In the genomic region with DNA sequence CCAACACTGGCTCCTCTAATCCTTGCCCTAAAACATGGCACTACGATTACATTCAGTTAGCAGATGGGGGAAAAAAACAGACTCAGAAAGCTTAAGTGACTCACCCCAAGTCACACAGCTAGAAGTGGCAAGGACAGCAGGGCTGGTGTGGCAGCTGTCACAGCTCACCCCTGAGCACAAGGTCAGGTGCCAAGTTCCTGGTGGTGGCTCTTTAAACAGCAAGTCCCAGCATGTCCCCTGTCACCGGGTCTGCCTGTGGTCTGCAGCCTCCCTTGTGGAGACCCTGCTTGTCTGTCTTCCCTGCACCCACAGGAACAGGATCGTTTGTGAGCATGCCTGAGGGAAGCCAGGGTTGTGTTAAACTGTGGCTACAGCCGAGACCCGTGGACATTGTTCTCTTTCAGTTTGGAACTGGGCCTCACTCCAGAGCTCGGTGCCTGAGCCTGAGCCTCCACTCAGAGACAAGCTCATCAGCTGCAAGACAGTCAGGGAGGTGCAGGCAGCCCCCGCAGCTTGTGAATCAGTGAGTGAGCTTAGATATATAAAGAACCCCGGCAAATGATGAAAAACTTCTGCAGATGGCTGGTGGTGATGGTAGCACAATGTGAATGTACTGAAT, we compare ENCODE assay signal across 18 cellular contexts.
DNase-seq lines count a peak whose midpoint lies in the region; ATAC-seq and TF ChIP-seq lines count a peak whose summit lies in the region.
"Had no signal": no experiment of that assay in that cellular context is flagged by ENCODE, and none has a peak within 500 bp of the region (broad histone marks: within the 10 kb centered on the region; RNA-seq: fewer than 3 reads in every experiment).

No MANE protein-coding gene starts in this region.

- no peak overlapping the region for H2BK5ac ChIP-seq in neuronal stem cell (ENCODE audit: low read length)

- H2BK15ac ChIP-seq in neuronal stem cell (ENCODE audit: low read length) = no peak overlapping the region

- no peaks in the 10 kb centered on the region for H3K36me3 ChIP-seq in neuronal stem cell (replicated peaks in 1 of 2; ENCODE audit: control insufficient read depth in 2 of 2, insufficient read depth in 2 of 2, low read length in 2 of 2)
- H3K36me3 ChIP-seq: ascending aorta, upper lobe of left lung had no signal

- no peak overlapping the region for H4K91ac ChIP-seq in neuronal stem cell (ENCODE audit: low read depth, low read length, poor library complexity)

- H2AK5ac ChIP-seq in neuronal stem cell (ENCODE audit: low read depth, low read length) = no peak overlapping the region

- H4K8ac ChIP-seq in neuronal stem cell (ENCODE audit: low read depth, low read length) = no peak overlapping the region

- H3K18ac ChIP-seq in neuronal stem cell (ENCODE audit: low read length) = no peak overlapping the region

- H3K4me2 ChIP-seq in neuronal stem cell (ENCODE audit: insufficient read depth, low read length, poor library complexity, severe bottlenecking) = no peak overlapping the region
- H3K4me2 ChIP-seq: hepatocyte had no signal

- DNase-seq in DMS 273 (lab: John Stamatoyannopoulos, UW; ENCODE audit: unreplicated experiment) (peak; percentile 44), DMS 273 treated with DMSO at 0.1 percent for 48 hours (lab: John Stamatoyannopoulos, UW) (no peak), Right ventricle myocardium inferior (ENCODE audit: missing footprints) (no peak), cardiac septum (ENCODE audit: low spot score) (no peak), NCI-H69 (lab: John Stamatoyannopoulos, UW) (peak; percentile 50), neuronal stem cell (ENCODE audit: low spot score) (no peak)
- DNase-seq: activated B cell treated with CpG ODN at 0.5 μM for 24 hours; activated gamma-delta T cell; C1 segment of cervical spinal cord; DMS153; NCI-H2029 treated with DMSO at 0.1 percent for 48 hours; stimulated activated naive CD4-positive, alpha-beta T cell treated with Interleukin-2 at 50 U/mL for 16 hours; upper lobe of left lung had no signal

- H3K27me3 ChIP-seq in neuronal stem cell (ENCODE audit: control insufficient read depth in 3 of 3, insufficient read depth in 3 of 3, low read depth in 1 of 3, low read length in 3 of 3) = peaks cover 0 to 7% (median 0%) of the 10 kb centered on the region in 3 experiments
- H3K27me3 ChIP-seq: ascending aorta, hepatocyte, upper lobe of left lung had no signal

- H2AFZ ChIP-seq in neuronal stem cell (ENCODE audit: low read length) = peak overlapping the region; percentile 35
- H2AFZ ChIP-seq: hepatocyte had no signal

- no peak overlapping the region for H3K27ac ChIP-seq in neuronal stem cell (replicated peaks; ENCODE audit: low read length)
- H3K27ac ChIP-seq: 22Rv1, ascending aorta, hepatocyte, upper lobe of left lung had no signal

- no peak overlapping the region for H3K23ac ChIP-seq in neuronal stem cell (ENCODE audit: low read depth, low read length, poor library complexity)

- no peak overlapping the region for H3K4me3 ChIP-seq in neuronal stem cell (ENCODE audit: low read length in 2 of 2)
- H3K4me3 ChIP-seq: ascending aorta, hepatocyte, upper lobe of left lung had no signal

- WGBS in neuronal stem cell (ENCODE audit: extremely low coverage in 2 of 2, insufficient read length in 2 of 2, insufficient replicate concordance in 1 of 2), 2 donors = no CpG with 5 or more reads among the region's 8 CpGs

- H3K4ac ChIP-seq in neuronal stem cell (ENCODE audit: low read length) = no peak overlapping the region

- H3K79me1 ChIP-seq in neuronal stem cell (ENCODE audit: low read depth, low read length) = no peaks in the 10 kb centered on the region

- no peaks in the 10 kb centered on the region for H3K9me3 ChIP-seq in neuronal stem cell (replicated peaks in 1 of 2; ENCODE audit: control insufficient read depth in 2 of 2, insufficient read depth in 1 of 2, low read depth in 1 of 2, low read length in 2 of 2)
- H3K9me3 ChIP-seq: ascending aorta, upper lobe of left lung had no signal

- H2BK120ac ChIP-seq in neuronal stem cell (ENCODE audit: low read depth, low read length) = no peak overlapping the region

- intact Hi-C loops in Right ventricle myocardium inferior (cut with DNase I) = no loop called here
- intact Hi-C loops in cardiac septum (cut with DNase I) = no loop called here

- peak overlapping the region; percentile 0 for H3K9ac ChIP-seq in neuronal stem cell (ENCODE audit: low read depth, low read length, poor library complexity)

- H3K4me1 ChIP-seq in neuronal stem cell (ENCODE audit: control insufficient read depth in 2 of 2, insufficient read depth in 1 of 2, low read depth in 1 of 2, low read length in 2 of 2) = peaks cover 6 to 7% of the 10 kb centered on the region in 2 donors
- H3K4me1 ChIP-seq: ascending aorta, upper lobe of left lung had no signal

- ATAC-seq in Right ventricle myocardium inferior = peak; percentile 50
- no peak for ATAC-seq in GM18505 (IDR thresholded peaks at IDR 0.05; ENCODE audit: unreplicated experiment)
- ATAC-seq in GM21447 (IDR thresholded peaks at IDR 0.05; ENCODE audit: unreplicated experiment) = no peak

- no peak overlapping the region for H3K14ac ChIP-seq in neuronal stem cell (ENCODE audit: low read length)

- TF ChIP-seq POLR2A in GM18505 (IDR thresholded peaks at IDR 0.05; ENCODE audit: borderline replicate concordance, extremely low read depth, insufficient read depth, insufficient read length) = no peak

- H2BK12ac ChIP-seq in neuronal stem cell (ENCODE audit: low read length) = no peak overlapping the region

Comparison
In these comparisons a context has a peak if more than half of its experiments do, and no peak if none do; other contexts are left out.
1. DNase-seq: peak in DMS 273 (single experiment) and NCI-H69 (single experiment); none in DMS 273 treated with DMSO at 0.1 percent for 48 hours (single experiment), Right ventricle myocardium inferior (single experiment), cardiac septum (single experiment) and neuronal stem cell (single experiment).